ENCODE assay signal across 30 cellular contexts in genomic region chr15:101411588-101411987, GRCh38.
"Had no signal": no experiment of that assay in that cellular context is flagged by ENCODE, and none has a peak within 500 bp of the region (broad histone marks: within the 10 kb centered on the region; RNA-seq: fewer than 3 reads in every experiment).

No MANE protein-coding gene starts in this region.

- H3K27me3 Mint-ChIP-seq: activated B cell treated with CpG ODN at 0.5 μM for 24 hours; activated naive CD8-positive, alpha-beta T cell treated with anti-CD3 and anti-CD28 coated beads for 36 hours had no signal

- H3K27me3 ChIP-seq: adrenal gland, ascending aorta, breast epithelium, esophagus squamous epithelium, gastroesophageal sphincter had no signal

- H3K4me3 Mint-ChIP-seq: activated CD8-positive, alpha-beta T cell treated with anti-CD3 and anti-CD28 coated beads for 36 hours; activated naive CD4-positive, alpha-beta T cell treated with anti-CD3 and anti-CD28 coated beads for 36 hours; activated naive CD4-positive, alpha-beta T cell treated with anti-CD3 and anti-CD28 coated beads, Interleukin-2, amount 50 U/mL, for 24 hours; activated naive CD8-positive, alpha-beta T cell treated with anti-CD3 and anti-CD28 coated beads for 36 hours; activated naive CD8-positive, alpha-beta T cell treated with anti-CD3 and anti-CD28 coated beads, Interleukin-2, amount 50 U/mL, for 24 hours; activated T-helper 1 cell treated with anti-CD3 and anti-CD28 coated beads, Interleukin-12 subunit alpha, Interleukin-12 subunit beta, Interleukin-2, Interleukin-4 antibody, amounts not matched to agents 30 ng/mL and 10 ng/mL and 1 ng/mL, durations not matched to agents 14 hours and 24 hours and 36 hours; brain; central memory CD8-positive, alpha-beta T cell; T-helper 17 cell; T-helper 2 cell treated with Interferon-gamma antibody and Interleukin-4, amounts not matched to agents 5 μg/mL and 100 μg/mL, for 36 hours had no signal

- H3K36me3 Mint-ChIP-seq: activated naive CD4-positive, alpha-beta T cell treated with anti-CD3 and anti-CD28 coated beads, Interleukin-2, amount 50 U/mL, for 24 hours; activated naive CD8-positive, alpha-beta T cell treated with anti-CD3 and anti-CD28 coated beads for 36 hours; brain had no signal

- DNase-seq: activated B cell treated with CpG ODN at 0.5 μM for 24 hours; activated CD4-positive, alpha-beta T cell treated with anti-CD3 and anti-CD28 coated beads for 48 hours; activated CD4-positive, alpha-beta T cell treated with anti-CD3 and anti-CD28 coated beads, Interleukin-2, amount 50 U/mL, for 1 hour; activated CD4-positive, alpha-beta T cell treated with anti-CD3 and anti-CD28 coated beads, Interleukin-2, amount 50 U/mL, for 48 hours; activated CD8-positive, alpha-beta T cell treated with anti-CD3 and anti-CD28 coated beads for 36 hours; activated effector memory CD4-positive, alpha-beta T cell treated with anti-CD3 and anti-CD28 coated beads, Interleukin-2, amount 50 U/mL, for 16 hours; activated naive CD4-positive, alpha-beta T cell treated with anti-CD3 and anti-CD28 coated beads for 36 hours; activated naive CD8-positive, alpha-beta T cell treated with anti-CD3 and anti-CD28 coated beads for 36 hours; activated naive CD8-positive, alpha-beta T cell treated with anti-CD3 and anti-CD28 coated beads, Interleukin-2, amount 50 U/mL, for 24 hours; activated T-cell treated with anti-CD3 and anti-CD28 coated beads, Interleukin-2, amount 50 U/mL, for 1 hour; activated T-cell treated with anti-CD3 and anti-CD28 coated beads, Interleukin-2, amount 50 U/mL, for 48 hours; effector CD8-positive, alpha-beta T cell; esophagus squamous epithelium; foreskin melanocyte; T-helper 1 cell; T-helper 17 cell; T1000; WERI-Rb-1 had no signal

- H3K4me1 ChIP-seq: adrenal gland, ascending aorta, breast epithelium, esophagus squamous epithelium, gastroesophageal sphincter had no signal

- H3K9me3 Mint-ChIP-seq: activated B cell treated with CpG ODN at 0.5 μM for 24 hours; activated CD8-positive, alpha-beta T cell treated with anti-CD3 and anti-CD28 coated beads for 36 hours; activated naive CD4-positive, alpha-beta T cell treated with anti-CD3 and anti-CD28 coated beads for 36 hours; activated naive CD4-positive, alpha-beta T cell treated with anti-CD3 and anti-CD28 coated beads, Interleukin-2, amount 50 U/mL, for 24 hours; activated naive CD8-positive, alpha-beta T cell treated with anti-CD3 and anti-CD28 coated beads for 36 hours; activated naive CD8-positive, alpha-beta T cell treated with anti-CD3 and anti-CD28 coated beads, Interleukin-2, amount 50 U/mL, for 24 hours; activated T-helper 1 cell treated with anti-CD3 and anti-CD28 coated beads, Interleukin-12 subunit alpha, Interleukin-12 subunit beta, Interleukin-2, Interleukin-4 antibody, amounts not matched to agents 30 ng/mL and 10 ng/mL and 1 ng/mL, durations not matched to agents 14 hours and 24 hours and 36 hours; activated T-helper 2 cell treated with anti-CD3 and anti-CD28 coated beads, Interferon-gamma antibody, Interleukin-2, Interleukin-4, amounts not matched to agents 10 μg/mL and 5 μg/mL and 100 μg/mL, durations not matched to agents 14 hours and 24 hours and 36 hours; brain; central memory CD8-positive, alpha-beta T cell; T-helper 2 cell treated with Interferon-gamma antibody and Interleukin-4, amounts not matched to agents 5 μg/mL and 100 μg/mL, for 36 hours had no signal

- H3K4me3 ChIP-seq: adrenal gland, ascending aorta, breast epithelium, esophagus squamous epithelium, gastroesophageal sphincter had no signal

- H3K9me3 ChIP-seq: adrenal gland, ascending aorta, breast epithelium, esophagus squamous epithelium, gastroesophageal sphincter had no signal

- ATAC-seq: activated CD4-positive, CD25-positive, alpha-beta regulatory T cell treated with anti-CD3 and anti-CD28 coated beads, Interleukin-2, amount 50 U/mL, for 24 hours; activated CD8-positive, alpha-beta T cell treated with anti-CD3 and anti-CD28 coated beads for 36 hours; activated naive CD8-positive, alpha-beta T cell treated with anti-CD3 and anti-CD28 coated beads, Interleukin-2, amount 50 U/mL, for 24 hours; gastroesophageal sphincter; T-helper 17 cell had no signal

- H3K36me3 ChIP-seq: adrenal gland, ascending aorta, breast epithelium, esophagus squamous epithelium, gastroesophageal sphincter, WERI-Rb-1 had no signal

- H3K27ac Mint-ChIP-seq: activated B cell treated with CpG ODN at 0.5 μM for 24 hours; activated CD8-positive, alpha-beta T cell treated with anti-CD3 and anti-CD28 coated beads for 36 hours; activated naive CD4-positive, alpha-beta T cell treated with anti-CD3 and anti-CD28 coated beads for 36 hours; activated naive CD4-positive, alpha-beta T cell treated with anti-CD3 and anti-CD28 coated beads, Interleukin-2, amount 50 U/mL, for 24 hours; activated naive CD8-positive, alpha-beta T cell treated with anti-CD3 and anti-CD28 coated beads, Interleukin-2, amount 50 U/mL, for 24 hours; activated T-helper 1 cell treated with anti-CD3 and anti-CD28 coated beads, Interleukin-12 subunit alpha, Interleukin-12 subunit beta, Interleukin-2, Interleukin-4 antibody, amounts not matched to agents 30 ng/mL and 10 ng/mL and 1 ng/mL, durations not matched to agents 14 hours and 24 hours and 36 hours; activated T-helper 2 cell treated with anti-CD3 and anti-CD28 coated beads, Interferon-gamma antibody, Interleukin-2, Interleukin-4, amounts not matched to agents 10 μg/mL and 5 μg/mL and 100 μg/mL, durations not matched to agents 14 hours and 24 hours and 36 hours; brain; T-helper 17 cell; T-helper 2 cell treated with Interferon-gamma antibody and Interleukin-4, amounts not matched to agents 5 μg/mL and 100 μg/mL, for 36 hours had no signal

- H3K27ac ChIP-seq: adrenal gland, ascending aorta, breast epithelium, epithelial cell of prostate, esophagus squamous epithelium, gastroesophageal sphincter, WERI-Rb-1 had no signal

- H3K4me1 Mint-ChIP-seq: activated naive CD4-positive, alpha-beta T cell treated with anti-CD3 and anti-CD28 coated beads, Interleukin-2, amount 50 U/mL, for 24 hours; central memory CD8-positive, alpha-beta T cell had no signal
